Comparison of ENCODE assay signal across 21 cellular contexts in genomic region chr5:167709625-167710024, GRCh38.
DNase-seq lines count a peak whose midpoint lies in the region; ATAC-seq lines count a peak whose summit lies in the region.
"Had no signal": no experiment of that assay in that cellular context is flagged by ENCODE, and none has a peak within 500 bp of the region (broad histone marks: within the 10 kb centered on the region; RNA-seq: fewer than 3 reads in every experiment).

No MANE protein-coding gene starts in this region.

- no peaks in the 10 kb centered on the region for H3K4me1 Mint-ChIP-seq in activated T-helper 2 cell treated with anti-CD3 and anti-CD28 coated beads, Interferon-gamma antibody, Interleukin-2, Interleukin-4, amounts not matched to agents 10 μg/mL and 5 μg/mL and 100 μg/mL, durations not matched to agents 14 hours and 24 hours and 36 hours (ENCODE audit: low read depth)
- H3K4me1 Mint-ChIP-seq in stimulated activated effector memory CD8-positive, alpha-beta T cell treated with anti-CD3 and anti-CD28 coated beads, Interleukin-12 subunit alpha, Interleukin-12 subunit beta, amount 100 ng/mL, for 72 hours: no peaks in the 10 kb centered on the region
- H3K4me1 Mint-ChIP-seq: activated B cell treated with CpG ODN at 0.5 μM for 24 hours, nephron had no signal

- intact Hi-C loops in activated T-helper 2 cell treated with anti-CD3 and anti-CD28 coated beads, Interferon-gamma antibody, Interleukin-2, Interleukin-4, amounts not matched to agents 10 μg/mL and 5 μg/mL and 100 μg/mL, durations not matched to agents 14 hours and 24 hours and 36 hours (cut with micrococcal nuclease): no loop called here

- no peaks in the 10 kb centered on the region for H3K27me3 Mint-ChIP-seq in activated T-helper 2 cell treated with anti-CD3 and anti-CD28 coated beads, Interferon-gamma antibody, Interleukin-2, Interleukin-4, amounts not matched to agents 10 μg/mL and 5 μg/mL and 100 μg/mL, durations not matched to agents 14 hours and 24 hours and 36 hours (ENCODE audit: low read depth)
- H3K27me3 Mint-ChIP-seq: activated B cell treated with CpG ODN at 0.5 μM for 24 hours had no signal

- H3K36me3 Mint-ChIP-seq in activated T-helper 2 cell treated with anti-CD3 and anti-CD28 coated beads, Interferon-gamma antibody, Interleukin-2, Interleukin-4, amounts not matched to agents 10 μg/mL and 5 μg/mL and 100 μg/mL, durations not matched to agents 14 hours and 24 hours and 36 hours (ENCODE audit: low read depth): no peaks in the 10 kb centered on the region
- no peaks in the 10 kb centered on the region for H3K36me3 Mint-ChIP-seq in stimulated activated effector memory CD8-positive, alpha-beta T cell treated with anti-CD3 and anti-CD28 coated beads, Interleukin-12 subunit alpha, Interleukin-12 subunit beta, amount 100 ng/mL, for 72 hours
- H3K36me3 Mint-ChIP-seq: CD8-positive, alpha-beta T cell had no signal

- ATAC-seq in GM18520 (IDR thresholded peaks at IDR 0.05; ENCODE audit: unreplicated experiment): peak; percentile 44
- peak; percentile 68 for ATAC-seq in GM21367 (IDR thresholded peaks at IDR 0.05; ENCODE audit: unreplicated experiment)
- peak; percentile 44 for ATAC-seq in HG02981 (IDR thresholded peaks at IDR 0.05; ENCODE audit: unreplicated experiment)
- ATAC-seq in HG03575 (IDR thresholded peaks at IDR 0.05; ENCODE audit: extremely low read depth, insufficient number of reproducible peaks, low FRiP score, unreplicated experiment): peak; percentile 55
- ATAC-seq in stimulated activated effector memory CD8-positive, alpha-beta T cell treated with anti-CD3 and anti-CD28 coated beads, Interleukin-12 subunit alpha, Interleukin-12 subunit beta, amount 100 ng/mL, for 72 hours: no peak
- ATAC-seq in HG02884 (IDR thresholded peaks at IDR 0.05; ENCODE audit: unreplicated experiment): no peak
- ATAC-seq: activated CD8-positive, alpha-beta T cell treated with anti-CD3 and anti-CD28 coated beads, Interleukin-2, amount 10 ng/mL, durations not matched to agents 7 days and 5 days; activated T-cell treated with anti-CD3 and anti-CD28 coated beads, Interleukin-2, amount 50 U/mL, for 4 hours; CD8-positive, alpha-beta T cell; HepG2 had no signal

- no peak for DNase-seq in cerebellum (ENCODE audit: low spot score)
- DNase-seq in activated T-helper 2 cell treated with anti-CD3 and anti-CD28 coated beads, Interferon-gamma antibody, Interleukin-2, Interleukin-4, amounts not matched to agents 10 μg/mL and 5 μg/mL and 100 μg/mL, durations not matched to agents 14 hours and 24 hours and 36 hours (ENCODE audit: low spot score): no peak
- no peak for DNase-seq in stimulated activated effector memory CD8-positive, alpha-beta T cell treated with anti-CD3 and anti-CD28 coated beads, Interleukin-12 subunit alpha, Interleukin-12 subunit beta, amount 100 ng/mL, for 72 hours (ENCODE audit: low spot score in 2 of 2)
- DNase-seq: activated B cell treated with CpG ODN at 0.5 μM for 24 hours; activated CD8-positive, alpha-beta T cell treated with anti-CD3 and anti-CD28 coated beads, Interleukin-2, amount 10 ng/mL, durations not matched to agents 7 days and 5 days; activated T-cell treated with anti-CD3 and anti-CD28 coated beads, Interleukin-2, amount 50 U/mL, for 4 hours; brain microvascular endothelial cell; CD8-positive, alpha-beta T cell; DMS79 treated with DMSO at 0.1 percent for 48 hours; foreskin melanocyte; mesendoderm; NCI-H1436 treated with DMSO at 0.1 percent for 48 hours; NCI-H748 treated with DMSO at 0.1 percent for 48 hours; spleen had no signal

- no peak overlapping the region for H3K4me3 Mint-ChIP-seq in activated T-helper 2 cell treated with anti-CD3 and anti-CD28 coated beads, Interferon-gamma antibody, Interleukin-2, Interleukin-4, amounts not matched to agents 10 μg/mL and 5 μg/mL and 100 μg/mL, durations not matched to agents 14 hours and 24 hours and 36 hours (ENCODE audit: low read depth)
- no peak overlapping the region for H3K4me3 Mint-ChIP-seq in stimulated activated effector memory CD8-positive, alpha-beta T cell treated with anti-CD3 and anti-CD28 coated beads, Interleukin-12 subunit alpha, Interleukin-12 subunit beta, amount 100 ng/mL, for 72 hours
- H3K4me3 Mint-ChIP-seq: activated B cell treated with CpG ODN at 0.5 μM for 24 hours; activated CD8-positive, alpha-beta T cell treated with anti-CD3 and anti-CD28 coated beads, Interleukin-2, amount 10 ng/mL, durations not matched to agents 7 days and 5 days; activated T-cell treated with anti-CD3 and anti-CD28 coated beads, Interleukin-2, amount 50 U/mL, for 4 hours; CD8-positive, alpha-beta T cell; nephron had no signal

- H3K9me3 Mint-ChIP-seq in activated T-helper 2 cell treated with anti-CD3 and anti-CD28 coated beads, Interferon-gamma antibody, Interleukin-2, Interleukin-4, amounts not matched to agents 10 μg/mL and 5 μg/mL and 100 μg/mL, durations not matched to agents 14 hours and 24 hours and 36 hours: no peaks in the 10 kb centered on the region
- peaks cover 4% of the 10 kb centered on the region for H3K9me3 Mint-ChIP-seq in stimulated activated effector memory CD8-positive, alpha-beta T cell treated with anti-CD3 and anti-CD28 coated beads, Interleukin-12 subunit alpha, Interleukin-12 subunit beta, amount 100 ng/mL, for 72 hours
- H3K9me3 Mint-ChIP-seq: activated T-cell treated with anti-CD3 and anti-CD28 coated beads, Interleukin-2, amount 50 U/mL, for 4 hours; nephron had no signal

- no peak overlapping the region for H3K27ac Mint-ChIP-seq in activated T-helper 2 cell treated with anti-CD3 and anti-CD28 coated beads, Interferon-gamma antibody, Interleukin-2, Interleukin-4, amounts not matched to agents 10 μg/mL and 5 μg/mL and 100 μg/mL, durations not matched to agents 14 hours and 24 hours and 36 hours
- no peak overlapping the region for H3K27ac Mint-ChIP-seq in stimulated activated effector memory CD8-positive, alpha-beta T cell treated with anti-CD3 and anti-CD28 coated beads, Interleukin-12 subunit alpha, Interleukin-12 subunit beta, amount 100 ng/mL, for 72 hours
- H3K27ac Mint-ChIP-seq: activated B cell treated with CpG ODN at 0.5 μM for 24 hours; activated CD8-positive, alpha-beta T cell treated with anti-CD3 and anti-CD28 coated beads, Interleukin-2, amount 10 ng/mL, durations not matched to agents 7 days and 5 days; CD8-positive, alpha-beta T cell; nephron had no signal

Comparison
In these comparisons a context has a peak if more than half of its experiments do, and no peak if none do; other contexts are left out.
1. ATAC-seq: peak in GM18520 (single experiment), GM21367 (single experiment), HG02981 (single experiment) and HG03575 (single experiment); none in stimulated activated effector memory CD8-positive, alpha-beta T cell treated with anti-CD3 and anti-CD28 coated beads, Interleukin-12 subunit alpha, Interleukin-12 subunit beta, amount 100 ng/mL, for 72 hours (single experiment) and HG02884 (single experiment).